In genomic region chr12:53492830-53493609, GRCh38 we compare ENCODE assay signal across 8 cellular contexts. TPM values are rescaled to one million over a fixed set of nuclear protein-coding genes. Genes with fewer than 3 reads are reported as not detected.
DNase-seq lines count a peak whose midpoint lies in the region; ATAC-seq and TF ChIP-seq lines count a peak whose summit lies in the region.

No MANE protein-coding gene starts in this region.

- peak overlapping the region; percentile 80 for H3K4me3 Mint-ChIP-seq in activated CD4-positive, alpha-beta T cell treated with anti-CD3 and anti-CD28 coated beads for 36 hours
- H3K4me3 Mint-ChIP-seq in chondrocyte (ENCODE audit: unreplicated experiment), result peak overlapping the region; percentile 86

- intact Hi-C loops in activated CD4-positive, alpha-beta T cell treated with anti-CD3 and anti-CD28 coated beads for 36 hours (cut with DNase I, micrococcal nuclease), result loop anchor here in 1 of 2 experiments (1.0 to 2.0 kb wide), 4 partner anchors 8 to 134 kb away; partner anchors contain the start of genes ATF7, PCBP2, PRR13 and TARBP2

- no peak for TF ChIP-seq CTCF in chondrocyte (IDR thresholded peaks at IDR 0.05)

- in situ Hi-C loops in GM18951 (cut with MboI; ENCODE audit: low sequenced_read_pairs, unreplicated experiment), result no loop called here

- peak overlapping the region; percentile 88 for H3K27ac Mint-ChIP-seq in activated CD4-positive, alpha-beta T cell treated with anti-CD3 and anti-CD28 coated beads for 36 hours
- H3K27ac Mint-ChIP-seq in chondrocyte (ENCODE audit: unreplicated experiment), result peak overlapping the region; percentile 98

- CTCF ChIA-PET in activated CD4-positive, alpha-beta T cell treated with anti-CD3 and anti-CD28 coated beads for 36 hours (lab: Charles Lee), result interaction anchor here (0.6 to 1.9 kb wide), 8 partner anchors 15 to 226 kb away, joined by 3 to 11 read pairs (median 4); partner anchors contain the start of gene AAAS

- ATAC-seq in HG03175 (IDR thresholded peaks at IDR 0.05; ENCODE audit: unreplicated experiment), result peak; percentile 96
- peak; percentile 94 for ATAC-seq in activated CD4-positive, alpha-beta T cell treated with anti-CD3 and anti-CD28 coated beads for 36 hours

- no peaks in the 10 kb centered on the region for H3K27me3 Mint-ChIP-seq in activated CD4-positive, alpha-beta T cell treated with anti-CD3 and anti-CD28 coated beads for 36 hours
- no peaks in the 10 kb centered on the region for H3K27me3 Mint-ChIP-seq in chondrocyte (ENCODE audit: low read depth)

- peaks cover 20% of the 10 kb centered on the region for H3K4me1 Mint-ChIP-seq in activated CD4-positive, alpha-beta T cell treated with anti-CD3 and anti-CD28 coated beads for 36 hours
- peaks cover 45% of the 10 kb centered on the region for H3K4me1 Mint-ChIP-seq in chondrocyte (ENCODE audit: low read depth)

- TF ChIP-seq POLR2A in GM18951 (IDR thresholded peaks at IDR 0.05; ENCODE audit: extremely low read depth, insufficient read depth, insufficient read length), result peak; percentile 84

- POLR2A ChIA-PET in activated CD4-positive, alpha-beta T cell treated with anti-CD3 and anti-CD28 coated beads for 36 hours (lab: Charles Lee), result interaction anchor here (0.7 to 2.6 kb wide), 6 partner anchors 8 to 795 kb away, joined by 3 to 10 read pairs (median 3); partner anchors contain the start of gene TARBP2

- H3K36me3 Mint-ChIP-seq in activated CD4-positive, alpha-beta T cell treated with anti-CD3 and anti-CD28 coated beads for 36 hours (ENCODE audit: low read depth), result no peaks in the 10 kb centered on the region
- H3K36me3 Mint-ChIP-seq in chondrocyte (ENCODE audit: low read depth), result no peaks in the 10 kb centered on the region

- no peaks in the 10 kb centered on the region for H3K9me3 Mint-ChIP-seq in activated CD4-positive, alpha-beta T cell treated with anti-CD3 and anti-CD28 coated beads for 36 hours (ENCODE audit: low read depth)
- no peaks in the 10 kb centered on the region for H3K9me3 Mint-ChIP-seq in chondrocyte (ENCODE audit: low read depth)

- DNase-seq in AG08395 (ENCODE audit: low spot score), result peak; percentile 87
- peak; percentile 74 for DNase-seq in NCI-H345 treated with DMSO at 0.1 percent for 48 hours (lab: John Stamatoyannopoulos, UW; ENCODE audit: unreplicated experiment)
- peak; percentile 93 for DNase-seq in activated CD4-positive, alpha-beta T cell treated with anti-CD3 and anti-CD28 coated beads for 36 hours
- DNase-seq in chondrocyte (ENCODE audit: low spot score), result peak; percentile 97
- peak; percentile 91 for DNase-seq in kidney tubule cell (ENCODE audit: low spot score)
- peak; percentile 71 to 81 for DNase-seq in stimulated activated CD4-positive, alpha-beta T cell treated with anti-CD3 and anti-CD28 coated beads, Interleukin-15, amount 100 ng/mL, for 48 hours (ENCODE audit: low read depth in 2 of 2)

RNA-seq across cellular contexts. Expression of gene MAP3K12, which starts 6.2 kb away (rescaled TPM):
- total RNA-seq in activated CD4-positive, alpha-beta T cell treated with anti-CD3 and anti-CD28 coated beads for 36 hours, result 10 to 100 TPM; 12.6 to 13.8 TPM
- total RNA-seq in chondrocyte, result 25.5 to 30.6 TPM (median 26.9 TPM) in 3 replicates

RNA-seq across cellular contexts. Expression of gene TARBP2, which starts 8.1 kb away (rescaled TPM):
- 10 to 100 TPM; 28.3 to 30.2 TPM for total RNA-seq in activated CD4-positive, alpha-beta T cell treated with anti-CD3 and anti-CD28 coated beads for 36 hours
- total RNA-seq in chondrocyte, result 23.5 to 34.0 TPM (median 24.1 TPM) in 3 replicates

RNA-seq across cellular contexts. Expression of gene NPFF, which starts 14.3 kb away (rescaled TPM):
- not detected for total RNA-seq in activated CD4-positive, alpha-beta T cell treated with anti-CD3 and anti-CD28 coated beads for 36 hours
- 0.92 TPM in 1 of 3 replicates, not detected in the others for total RNA-seq in chondrocyte

RNA-seq across cellular contexts. Expression of gene PCBP2, which starts 41.1 kb away (rescaled TPM):
- total RNA-seq in activated CD4-positive, alpha-beta T cell treated with anti-CD3 and anti-CD28 coated beads for 36 hours, result 100 to 1,000 TPM; 881 to 999 TPM
- 601 to 638 TPM (median 611 TPM) in 3 replicates for total RNA-seq in chondrocyte

RNA-seq across cellular contexts. Expression of gene PRR13, which starts 51.5 kb away (rescaled TPM):
- total RNA-seq in activated CD4-positive, alpha-beta T cell treated with anti-CD3 and anti-CD28 coated beads for 36 hours, result 100 to 1,000 TPM; 250 to 266 TPM
- total RNA-seq in chondrocyte, result 96.2 to 110 TPM (median 102 TPM) in 3 replicates

Comparison
In these comparisons a context has a peak if more than half of its experiments do, and no peak if none do; other contexts are left out.
1. Peak in every context shown above with its lines: DNase-seq and ATAC-seq.